ENCODE assay signal across 8 cellular contexts in genomic region chr1:164602480-164603093, GRCh38. TPM values are rescaled to one million over a fixed set of nuclear protein-coding genes. Genes with fewer than 3 reads are reported as not detected.
DNase-seq lines count a peak whose midpoint lies in the region; ATAC-seq, FAIRE-seq and TF ChIP-seq lines count a peak whose summit lies in the region.

No MANE protein-coding gene starts in this region.

- no peaks in the 10 kb centered on the region for H3K9me3 ChIP-seq in HEK293 (ENCODE audit: control insufficient read depth, insufficient read depth, low read depth, low read length)
- no peaks in the 10 kb centered on the region for H3K9me3 ChIP-seq in hepatocyte (ENCODE audit: low read depth)
- no peaks in the 10 kb centered on the region for H3K9me3 ChIP-seq in stomach smooth muscle (ENCODE audit: control insufficient read depth in 2 of 2, low read length in 2 of 2)

- no peaks in the 10 kb centered on the region for H3K9me2 ChIP-seq in hepatocyte (replicated peaks; ENCODE audit: insufficient read depth)

- H4K20me1 ChIP-seq in hepatocyte (ENCODE audit: insufficient read depth, poor library complexity, severe bottlenecking): no peaks in the 10 kb centered on the region

- intact Hi-C loops in activated CD8-positive, alpha-beta T cell treated with anti-CD3 and anti-CD28 coated beads for 36 hours (cut with micrococcal nuclease): no loop called here

- H3K4me3 Mint-ChIP-seq in activated CD8-positive, alpha-beta T cell treated with anti-CD3 and anti-CD28 coated beads for 36 hours: no peak overlapping the region

- ATAC-seq in HG03439 (IDR thresholded peaks at IDR 0.05; ENCODE audit: unreplicated experiment): no peak
- ATAC-seq in activated CD8-positive, alpha-beta T cell treated with anti-CD3 and anti-CD28 coated beads for 36 hours: no peak

- peak overlapping the region; percentile 1 to 30 for H3K9ac ChIP-seq in stomach smooth muscle (ENCODE audit: low read length in 2 of 2)

- WGBS in hepatocyte (ENCODE audit: low lambda C conversion rate, missing lambda C conversion rate): 7% methylated on average over 10 of the region's 10 CpGs

- H3K79me2 ChIP-seq in hepatocyte: peaks cover 65% of the 10 kb centered on the region

- POLR2A ChIA-PET in HEK293 (lab: Yijun Ruan, JAX): interaction anchor here (1.2 to 3.5 kb wide), 4 partner anchors 9 to 44 kb away, joined by 3 to 39 read pairs (median 4); partner anchors contain the start of gene PBX1
- POLR2A ChIA-PET in activated CD8-positive, alpha-beta T cell treated with anti-CD3 and anti-CD28 coated beads for 36 hours (lab: Charles Lee): no interaction called here

- H3K27me3 Mint-ChIP-seq in activated CD8-positive, alpha-beta T cell treated with anti-CD3 and anti-CD28 coated beads for 36 hours: peaks cover 4% of the 10 kb centered on the region

- H3K36me3 ChIP-seq in HEK293 (ENCODE audit: control insufficient read depth in 2 of 2, insufficient read depth in 1 of 2, low read length in 2 of 2) (no peaks in the 10 kb centered on the region), hepatocyte (replicated peaks; ENCODE audit: insufficient read depth, low read depth) (no peaks in the 10 kb centered on the region), stomach smooth muscle (ENCODE audit: control insufficient read depth in 2 of 2, insufficient read depth in 2 of 2, low read length in 2 of 2) (peaks cover 2 to 3% of the 10 kb centered on the region in 2 donors)

- CTCF ChIA-PET in HEK293 (lab: Yijun Ruan, JAX): interaction anchor here (0.6 to 2.2 kb wide), 13 partner anchors 10 to 1754 kb away, joined by 3 to 15 read pairs (median 4); no protein-coding TSS in a partner anchor
- CTCF ChIA-PET in activated CD8-positive, alpha-beta T cell treated with anti-CD3 and anti-CD28 coated beads for 36 hours (lab: Charles Lee): interaction anchor here (0.6 to 1.4 kb wide), 3 partner anchors 23 to 1402 kb away, joined by 3 to 4 read pairs (median 4); no protein-coding TSS in a partner anchor

- no peaks in the 10 kb centered on the region for H3K4me1 Mint-ChIP-seq in activated CD8-positive, alpha-beta T cell treated with anti-CD3 and anti-CD28 coated beads for 36 hours (ENCODE audit: low read depth)

- DNase-seq in hepatocyte (ENCODE audit: low spot score) (peak; percentile 66), RCC 7860 (ENCODE audit: low spot score) (no peak)
- no peak for DNase-seq in activated CD8-positive, alpha-beta T cell treated with anti-CD3 and anti-CD28 coated beads for 36 hours
- DNase-seq in activated CD4-positive, CD25-positive, alpha-beta regulatory T cell treated with anti-CD3 and anti-CD28 coated beads, Interleukin-2, amount 50 U/mL, for 72 hours: no peak

- FAIRE-seq in RCC 7860 (lab: Jason Lieb, UNC): no peak

- H3K27me3 ChIP-seq in hepatocyte (no peaks in the 10 kb centered on the region), stomach smooth muscle (ENCODE audit: control insufficient read depth in 1 of 2, insufficient read depth in 2 of 2, low read length in 2 of 2) (no peaks in the 10 kb centered on the region)

- H3K27ac ChIP-seq in HEK293 (ENCODE audit: extremely low read depth, low read depth, low read length) (peak overlapping the region; percentile 66), VCaP (peak overlapping the region; percentile 98), hepatocyte (peak overlapping the region; percentile 92), stomach smooth muscle (ENCODE audit: low read length) (peak overlapping the region; percentile 65)

- H2AFZ ChIP-seq in hepatocyte: no peak overlapping the region

- H3K4me3 ChIP-seq in HEK293 (ENCODE audit: low read depth, low read length): no peak overlapping the region
- H3K4me3 ChIP-seq in hepatocyte: no peak overlapping the region
- H3K4me3 ChIP-seq in stomach smooth muscle (ENCODE audit: low read length in 2 of 2): peak overlapping the region in 1 of 2 donors; percentile 56

- peak; percentile 59; the same call in 1 of the 2 replicates for TF ChIP-seq CTCF in HEK293 (tag by site-specific recombination; IDR thresholded peaks at IDR 0.05)
- no peak; the same call in 1 of the 2 replicates for TF ChIP-seq CTCF in VCaP (conservative IDR thresholded peaks at IDR 0.05)
- TF ChIP-seq CTCF in hepatocyte (IDR thresholded peaks at IDR 0.05; ENCODE audit: poor library complexity): peak; percentile 18
- no peak for TF ChIP-seq CTCF in activated CD8-positive, alpha-beta T cell treated with anti-CD3 and anti-CD28 coated beads for 36 hours (IDR thresholded peaks at IDR 0.05)

- peak overlapping the region; percentile 74 for H3K4me2 ChIP-seq in hepatocyte

- H3K4me1 ChIP-seq in HEK293 (ENCODE audit: control insufficient read depth, insufficient read depth, low read length) (peaks cover 37% of the 10 kb centered on the region), hepatocyte (ENCODE audit: insufficient read depth) (peaks cover 52% of the 10 kb centered on the region), stomach smooth muscle (ENCODE audit: control insufficient read depth, insufficient read depth, low read length) (peaks cover 45% of the 10 kb centered on the region)

- H3K27ac Mint-ChIP-seq in activated CD8-positive, alpha-beta T cell treated with anti-CD3 and anti-CD28 coated beads for 36 hours: no peak overlapping the region

- H3K9me3 Mint-ChIP-seq in activated CD8-positive, alpha-beta T cell treated with anti-CD3 and anti-CD28 coated beads for 36 hours: no peaks in the 10 kb centered on the region

- no peaks in the 10 kb centered on the region for H3K36me3 Mint-ChIP-seq in activated CD8-positive, alpha-beta T cell treated with anti-CD3 and anti-CD28 coated beads for 36 hours (ENCODE audit: low read depth)

TF ChIP-seq in HEK293, 187 proteins besides CTCF, POLR2A, EP300 and RAD21 (continues in another document):
- TF ChIP-seq OVOL3 (tag by site-specific recombination; IDR thresholded peaks at IDR 0.05) (peak; percentile 68; the same call in 1 of the 2 replicates), ZNF501 (tag by site-specific recombination; IDR thresholded peaks at IDR 0.05) (peak; percentile 69; the same call in 1 of the 2 replicates), ZNF423 (tag by site-specific recombination; IDR thresholded peaks at IDR 0.05) (no peak), PRDM1 (tag by site-specific recombination; IDR thresholded peaks at IDR 0.05) (peak; percentile 93), HOXA7 (CRISPR knock-in tag; IDR thresholded peaks at IDR 0.05; ENCODE audit: borderline replicate concordance) (no peak)
- TF ChIP-seq, protein P1, sequence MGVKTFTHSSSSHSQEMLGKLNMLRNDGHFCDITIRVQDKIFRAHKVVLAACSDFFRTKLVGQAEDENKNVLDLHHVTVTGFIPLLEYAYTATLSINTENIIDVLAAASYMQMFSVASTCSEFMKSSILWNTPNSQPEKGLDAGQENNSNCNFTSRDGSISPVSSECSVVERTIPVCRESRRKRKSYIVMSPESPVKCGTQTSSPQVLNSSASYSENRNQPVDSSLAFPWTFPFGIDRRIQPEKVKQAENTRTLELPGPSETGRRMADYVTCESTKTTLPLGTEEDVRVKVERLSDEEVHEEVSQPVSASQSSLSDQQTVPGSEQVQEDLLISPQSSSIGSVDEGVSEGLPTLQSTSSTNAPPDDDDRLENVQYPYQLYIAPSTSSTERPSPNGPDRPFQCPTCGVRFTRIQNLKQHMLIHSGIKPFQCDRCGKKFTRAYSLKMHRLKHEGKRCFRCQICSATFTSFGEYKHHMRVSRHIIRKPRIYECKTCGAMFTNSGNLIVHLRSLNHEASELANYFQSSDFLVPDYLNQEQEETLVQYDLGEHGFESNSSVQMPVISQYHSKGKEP (tag by site-specific recombination; IDR thresholded peaks at IDR 0.05): peak; percentile 53; the same call in 1 of the 2 replicates
- TF ChIP-seq, protein P2, sequence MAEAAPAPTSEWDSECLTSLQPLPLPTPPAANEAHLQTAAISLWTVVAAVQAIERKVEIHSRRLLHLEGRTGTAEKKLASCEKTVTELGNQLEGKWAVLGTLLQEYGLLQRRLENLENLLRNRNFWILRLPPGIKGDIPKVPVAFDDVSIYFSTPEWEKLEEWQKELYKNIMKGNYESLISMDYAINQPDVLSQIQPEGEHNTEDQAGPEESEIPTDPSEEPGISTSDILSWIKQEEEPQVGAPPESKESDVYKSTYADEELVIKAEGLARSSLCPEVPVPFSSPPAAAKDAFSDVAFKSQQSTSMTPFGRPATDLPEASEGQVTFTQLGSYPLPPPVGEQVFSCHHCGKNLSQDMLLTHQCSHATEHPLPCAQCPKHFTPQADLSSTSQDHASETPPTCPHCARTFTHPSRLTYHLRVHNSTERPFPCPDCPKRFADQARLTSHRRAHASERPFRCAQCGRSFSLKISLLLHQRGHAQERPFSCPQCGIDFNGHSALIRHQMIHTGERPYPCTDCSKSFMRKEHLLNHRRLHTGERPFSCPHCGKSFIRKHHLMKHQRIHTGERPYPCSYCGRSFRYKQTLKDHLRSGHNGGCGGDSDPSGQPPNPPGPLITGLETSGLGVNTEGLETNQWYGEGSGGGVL (tag by site-specific recombination; IDR thresholded peaks at IDR 0.05): no peak; the same call in 1 of the 2 replicates
- TF ChIP-seq, protein P3, sequence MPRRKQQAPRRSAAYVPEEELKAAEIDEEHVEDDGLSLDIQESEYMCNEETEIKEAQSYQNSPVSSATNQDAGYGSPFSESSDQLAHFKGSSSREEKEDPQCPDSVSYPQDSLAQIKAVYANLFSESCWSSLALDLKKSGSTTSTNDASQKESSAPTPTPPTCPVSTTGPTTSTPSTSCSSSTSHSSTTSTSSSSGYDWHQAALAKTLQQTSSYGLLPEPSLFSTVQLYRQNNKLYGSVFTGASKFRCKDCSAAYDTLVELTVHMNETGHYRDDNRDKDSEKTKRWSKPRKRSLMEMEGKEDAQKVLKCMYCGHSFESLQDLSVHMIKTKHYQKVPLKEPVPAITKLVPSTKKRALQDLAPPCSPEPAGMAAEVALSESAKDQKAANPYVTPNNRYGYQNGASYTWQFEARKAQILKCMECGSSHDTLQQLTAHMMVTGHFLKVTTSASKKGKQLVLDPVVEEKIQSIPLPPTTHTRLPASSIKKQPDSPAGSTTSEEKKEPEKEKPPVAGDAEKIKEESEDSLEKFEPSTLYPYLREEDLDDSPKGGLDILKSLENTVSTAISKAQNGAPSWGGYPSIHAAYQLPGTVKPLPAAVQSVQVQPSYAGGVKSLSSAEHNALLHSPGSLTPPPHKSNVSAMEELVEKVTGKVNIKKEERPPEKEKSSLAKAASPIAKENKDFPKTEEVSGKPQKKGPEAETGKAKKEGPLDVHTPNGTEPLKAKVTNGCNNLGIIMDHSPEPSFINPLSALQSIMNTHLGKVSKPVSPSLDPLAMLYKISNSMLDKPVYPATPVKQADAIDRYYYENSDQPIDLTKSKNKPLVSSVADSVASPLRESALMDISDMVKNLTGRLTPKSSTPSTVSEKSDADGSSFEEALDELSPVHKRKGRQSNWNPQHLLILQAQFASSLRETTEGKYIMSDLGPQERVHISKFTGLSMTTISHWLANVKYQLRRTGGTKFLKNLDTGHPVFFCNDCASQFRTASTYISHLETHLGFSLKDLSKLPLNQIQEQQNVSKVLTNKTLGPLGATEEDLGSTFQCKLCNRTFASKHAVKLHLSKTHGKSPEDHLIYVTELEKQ (tag by site-specific recombination; IDR thresholded peaks at IDR 0.05; ENCODE audit: borderline replicate concordance): 0 out of 2 replicates have a peak, but pooled peaks have one; percentile 17

RNA-seq across cellular contexts. Expression of gene PBX1, which starts 43.6 kb away (rescaled TPM):
- total RNA-seq in hepatocyte: 61.2 and 61.6 TPM in 2 replicates
- polyA plus RNA-seq in hepatocyte: 14.0 and 14.8 TPM in 2 replicates
- total RNA-seq in activated CD8-positive, alpha-beta T cell treated with anti-CD3 and anti-CD28 coated beads for 36 hours: not detected

Comparison
In these comparisons a context has a peak if more than half of its experiments do, and no peak if none do; other contexts are left out.
1. CTCF ChIP-seq: peak in HEK293 (single experiment) and hepatocyte (single experiment); none in VCaP (single experiment) and activated CD8-positive, alpha-beta T cell treated with anti-CD3 and anti-CD28 coated beads for 36 hours (single experiment).
2. RNA of gene PBX1, which starts 43.6 kb away (total RNA-seq): 61.2 to 61.6 TPM in hepatocyte; not detected in activated CD8-positive, alpha-beta T cell treated with anti-CD3 and anti-CD28 coated beads for 36 hours; every median in the first group is over 10 times any median in the second.
3. Peak in every context shown above with its lines, with median percentiles within 50 percentile points of each other: H3K27ac ChIP-seq.